ENCODE assay signal across 8 cellular contexts in genomic region chr7:73234994-73235717, GRCh38.
DNase-seq lines count a peak whose midpoint lies in the region; ATAC-seq and TF ChIP-seq lines count a peak whose summit lies in the region.
"Not testable (repeated sequence)": the region's sequence is repeated elsewhere in the genome, so short reads cannot be mapped to it uniquely, and the experiment has no call there.

No MANE protein-coding gene starts in this region.

- not testable (repeated sequence) for TF ChIP-seq EP300 in esophagus muscularis mucosa (IDR thresholded peaks at IDR 0.05)

- peaks cover 14% of the 10 kb centered on the region for H3K4me1 ChIP-seq in BLaER1
- H3K4me1 ChIP-seq in esophagus muscularis mucosa = not testable (repeated sequence)

- not testable (repeated sequence) for H3K27ac ChIP-seq in BLaER1; esophagus muscularis mucosa (replicated peaks in 1 of 4)

- not testable (repeated sequence) for H3K36me3 Mint-ChIP-seq in natural killer cell

- DNase-seq in T follicular helper cell (ENCODE audit: low read depth) = peak; percentile 89
- peak; percentile 83 for DNase-seq in activated T-helper 1 cell treated with Interleukin-2 at 50 U/mL for 16 hours (ENCODE audit: low read depth)
- DNase-seq in esophagus muscularis mucosa (ENCODE audit: extremely low spot score) = not testable (repeated sequence)
- DNase-seq in natural killer cell = peak; percentile 88
- DNase-seq in stimulated activated CD4-positive, alpha-beta T cell treated with anti-CD3 and anti-CD28 coated beads, TNF-alpha, amount 100 ng/mL, for 48 hours (ENCODE audit: low read depth in 3 of 3) = peak; percentile 72 to 86 (median 82)

- not testable (repeated sequence) for H4K20me1 ChIP-seq in BLaER1

- not testable (repeated sequence) for H3K27me3 Mint-ChIP-seq in natural killer cell (ENCODE audit: low read depth in 2 of 2)

- H3K4me3 Mint-ChIP-seq in natural killer cell = peak overlapping the region; percentile 21

- intact Hi-C loops in esophagus muscularis mucosa (cut with DNase I); natural killer cell (cut with micrococcal nuclease): not testable (repeated sequence)

- not testable (repeated sequence) for TF ChIP-seq CTCF in esophagus muscularis mucosa (IDR thresholded peaks at IDR 0.05); natural killer cell (IDR thresholded peaks at IDR 0.05)

- H3K4me3 ChIP-seq in BLaER1 (0 out of 2 replicates have a peak overlapping the region, but pooled peaks have one; percentile 50), esophagus muscularis mucosa (peak overlapping the region; percentile 39 to 55 (median 45))

- not testable (repeated sequence) for H3K4me2 ChIP-seq in BLaER1

- not testable (repeated sequence) for H3K9me3 ChIP-seq in BLaER1, esophagus muscularis mucosa

- not testable (repeated sequence) for TF ChIP-seq POLR2A in esophagus muscularis mucosa (IDR thresholded peaks at IDR 0.05; ENCODE audit: low read depth)

- no CpG with 5 or more reads among the region's 72 CpGs for WGBS in esophagus muscularis mucosa

- not testable (repeated sequence) for H3K9me3 Mint-ChIP-seq in natural killer cell

- ATAC-seq in GM21367 (IDR thresholded peaks at IDR 0.05; ENCODE audit: unreplicated experiment) (peak; percentile 89), HG03066 (IDR thresholded peaks at IDR 0.05; ENCODE audit: low read depth, unreplicated experiment) (peak; percentile 95), natural killer cell (peak; percentile 88 to 97 (median 93))

- H3K4me1 Mint-ChIP-seq in natural killer cell = not testable (repeated sequence)

- H3K27me3 ChIP-seq in BLaER1, esophagus muscularis mucosa: not testable (repeated sequence)

- H3K36me3 ChIP-seq in BLaER1, esophagus muscularis mucosa: not testable (repeated sequence)

- H3K27ac Mint-ChIP-seq in natural killer cell = not testable (repeated sequence)

- not testable (repeated sequence) for H3K9ac ChIP-seq in BLaER1
